In the genomic region with DNA sequence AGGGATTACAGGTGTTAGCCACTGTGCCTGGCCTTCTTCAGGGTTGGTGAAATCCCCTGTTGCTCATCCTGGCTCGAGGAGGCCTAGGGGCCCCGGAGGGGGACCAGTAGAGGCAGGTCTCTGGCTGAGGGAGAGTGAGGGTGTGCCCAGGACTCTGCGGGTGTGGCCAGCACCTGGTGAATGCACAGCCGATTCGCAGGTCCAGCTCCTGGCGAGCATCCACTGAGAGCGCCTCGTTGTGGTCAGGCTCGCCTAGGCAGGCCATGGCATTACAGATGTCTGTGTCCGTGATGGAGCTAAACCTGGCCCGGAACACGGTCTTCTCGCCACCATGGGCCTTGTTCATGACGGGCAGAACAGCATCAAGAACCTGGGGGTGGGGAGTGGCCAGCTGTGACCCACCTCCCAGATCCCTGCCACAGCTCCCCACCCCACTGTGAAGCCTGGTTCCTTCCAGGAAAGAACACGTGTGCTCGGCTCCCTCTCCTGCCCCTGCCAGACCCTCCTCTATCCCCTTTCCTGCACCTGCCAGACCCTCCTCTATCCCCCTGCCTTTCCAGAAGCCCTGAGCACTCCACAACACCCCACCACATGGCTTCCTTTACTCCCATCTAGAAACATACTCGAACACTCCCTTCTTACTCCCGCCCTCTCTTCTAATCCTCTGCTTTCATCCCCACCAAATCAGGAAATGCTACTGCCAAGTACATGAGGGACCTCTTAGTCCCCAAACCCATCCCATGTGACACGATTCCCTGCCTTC, we compare ENCODE assay signal across 24 cellular contexts.
"Had no signal": no experiment of that assay in that cellular context is flagged by ENCODE, and none has a peak within 500 bp of the region (broad histone marks: within the 10 kb centered on the region; RNA-seq: fewer than 3 reads in every experiment).

No MANE protein-coding gene starts in this region.

- H3K27me3 ChIP-seq: colonic mucosa, gastrocnemius medialis, neural progenitor cell, ovary, spleen, suprapubic skin had no signal

- H2AFZ ChIP-seq: neural progenitor cell had no signal

- H3K4me1 ChIP-seq: colonic mucosa, gastrocnemius medialis, neural progenitor cell, suprapubic skin had no signal

- ATAC-seq: gastrocnemius medialis; left lobe of liver; naive thymus-derived CD4-positive, alpha-beta T cell; psoas muscle; right cardiac atrium; stimulated activated naive CD8-positive, alpha-beta T cell treated with anti-CD3 and anti-CD28 coated beads, Interleukin-15, amount 100 ng/mL, for 72 hours had no signal

- H3K36me3 ChIP-seq: neural progenitor cell, ovary had no signal

- DNase-seq: colonic mucosa; effector CD8-positive, alpha-beta T cell; endodermal cell; erythroblast; gastrocnemius medialis; head of caudate nucleus; kidney; mesenchymal stem cell; midbrain; naive thymus-derived CD4-positive, alpha-beta T cell; nucleus accumbens; ovary; psoas muscle; spleen; stimulated activated CD4-positive, alpha-beta T cell treated with anti-CD3 and anti-CD28 coated beads, Interleukin-4, amount 100 ng/mL, for 4 hours; stimulated activated naive CD4-positive, alpha-beta T cell; stimulated activated naive CD8-positive, alpha-beta T cell treated with anti-CD3 and anti-CD28 coated beads, Interleukin-15, amount 100 ng/mL, for 72 hours; trophoblast cell had no signal

- H3K9ac ChIP-seq: neural progenitor cell had no signal

- H3K9me3 ChIP-seq: colonic mucosa, gastrocnemius medialis, ovary, psoas muscle, spleen, suprapubic skin had no signal

- H3K27ac ChIP-seq: colonic mucosa, gastrocnemius medialis, neural progenitor cell, ovary, psoas muscle, skin epidermis, spleen, suprapubic skin had no signal

- H3K4me3 ChIP-seq: colonic mucosa, gastrocnemius medialis, lung, neural progenitor cell, ovary, psoas muscle, skin epidermis, spleen, suprapubic skin had no signal

- FAIRE-seq: kidney had no signal

- H3K4me2 ChIP-seq: neural progenitor cell had no signal
